In the genomic region with DNA sequence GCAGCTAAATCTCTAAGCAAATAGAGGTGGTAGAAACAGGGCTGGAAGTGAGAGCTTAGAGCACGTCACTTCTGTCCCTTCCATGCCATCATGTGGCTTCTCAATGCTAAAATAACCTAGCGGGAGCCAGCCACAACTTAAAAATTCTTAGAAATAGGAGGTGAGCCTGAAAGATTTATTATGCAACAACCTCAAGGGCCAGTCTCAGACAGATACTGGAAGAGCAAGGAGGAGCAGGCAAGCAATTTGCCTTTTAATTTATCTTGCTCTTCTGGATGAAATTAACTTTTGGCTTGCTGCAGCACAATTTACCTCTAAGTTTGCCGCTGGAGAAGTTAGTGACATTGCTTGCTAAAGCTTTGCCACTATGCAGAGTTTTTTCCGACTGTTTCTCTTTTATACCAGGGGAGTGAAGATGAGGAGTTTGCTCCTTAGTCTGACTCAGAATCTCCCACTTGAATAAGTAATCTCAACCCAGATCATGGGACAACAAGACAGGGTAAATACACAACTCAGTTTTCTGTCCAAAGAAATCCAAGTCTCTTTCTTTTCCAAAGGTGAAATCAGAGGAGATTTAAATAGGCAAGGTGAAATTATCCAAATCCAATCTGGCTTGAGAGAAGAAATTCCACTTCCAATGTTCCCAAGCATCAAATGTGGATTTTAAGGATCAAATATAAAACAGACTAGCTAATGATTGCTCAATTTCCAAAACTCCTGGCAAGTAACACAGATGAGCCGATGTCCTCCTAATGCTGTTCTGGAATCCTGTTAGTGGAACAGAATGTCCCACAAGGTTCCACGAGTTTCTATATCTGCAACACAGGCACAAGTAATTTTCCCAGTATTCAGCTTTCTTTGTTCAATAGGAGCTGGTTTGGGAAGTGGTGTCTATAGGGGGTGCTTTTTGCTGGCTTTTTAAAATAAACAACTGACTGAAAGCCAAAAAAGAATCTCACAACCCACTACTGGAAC, we compare ENCODE assay signal across 26 cellular contexts.
DNase-seq lines count a peak whose midpoint lies in the region; ATAC-seq and TF ChIP-seq lines count a peak whose summit lies in the region.
"Had no signal": no experiment of that assay in that cellular context is flagged by ENCODE, and none has a peak within 500 bp of the region (broad histone marks: within the 10 kb centered on the region; RNA-seq: fewer than 3 reads in every experiment).

No MANE protein-coding gene starts in this region.

- H3K27me3 ChIP-seq in psoas muscle (ENCODE audit: insufficient read depth in 3 of 3, low read length in 2 of 3) (no peaks in the 10 kb centered on the region), tibial nerve (no peaks in the 10 kb centered on the region)
- H3K27me3 ChIP-seq: BLaER1, SJCRH30 had no signal

- TF ChIP-seq POLR2A in tibial nerve (IDR thresholded peaks at IDR 0.05), result no peak

- no peak overlapping the region for H3K4me3 ChIP-seq in psoas muscle
- H3K4me3 ChIP-seq in tibial nerve, result no peak overlapping the region
- H3K4me3 ChIP-seq: BLaER1, cardiac muscle cell, K562, SJCRH30 had no signal

- H3K36me3 ChIP-seq in psoas muscle (ENCODE audit: insufficient read depth in 1 of 2, low read depth in 1 of 2), result no peaks in the 10 kb centered on the region
- H3K36me3 ChIP-seq in tibial nerve, result no peaks in the 10 kb centered on the region
- H3K36me3 ChIP-seq: BLaER1, cardiac muscle cell, SJCRH30 had no signal

- intact Hi-C loops in Right ventricle myocardium superior (cut with DNase I), result no loop called here
- intact Hi-C loops in psoas muscle (cut with DNase I), result no loop called here

- H3K9me3 ChIP-seq in psoas muscle, result no peaks in the 10 kb centered on the region
- H3K9me3 ChIP-seq in tibial nerve, result no peaks in the 10 kb centered on the region
- H3K9me3 ChIP-seq: BLaER1, SJCRH30 had no signal

- peak; percentile 41 to 89 for TF ChIP-seq EP300 in tibial nerve (IDR thresholded peaks at IDR 0.05)

- peaks cover 4% of the 10 kb centered on the region for H3K4me1 ChIP-seq in psoas muscle
- no peaks in the 10 kb centered on the region for H3K4me1 ChIP-seq in tibial nerve

- H3K27ac ChIP-seq in angular gyrus (ENCODE audit: low read depth, low read length) (peak overlapping the region; percentile 20), psoas muscle (no peak overlapping the region), tibial nerve (peak overlapping the region; percentile 58 to 79 (median 68))
- H3K27ac ChIP-seq: BLaER1, cardiac muscle cell, SJCRH30 had no signal

- 33 to 43% (median 41%) methylated on average over 6 of the region's 6 CpGs for WGBS in psoas muscle, 3 donors
- 65 to 81% methylated on average over 6 of the region's 6 CpGs for WGBS in tibial nerve, 2 donors

- ATAC-seq in Right ventricle myocardium superior (ENCODE audit: poor library complexity) (peak; percentile 92), psoas muscle (peak in 3 of 4 donors; percentile 76 to 89 (median 81))
- ATAC-seq: activated CD8-positive, alpha-beta T cell treated with anti-CD3 and anti-CD28 coated beads for 36 hours; K562; natural killer cell; Panc1; stimulated activated naive CD8-positive, alpha-beta T cell treated with anti-CD3 and anti-CD28 coated beads, Interleukin-15, Interleukin-2, amounts not matched to agents 100 U/mL and 50 U/mL, for 24 hours; T-cell had no signal

- no peak for TF ChIP-seq CTCF in psoas muscle (IDR thresholded peaks at IDR 0.05)
- no peak for TF ChIP-seq CTCF in tibial nerve (IDR thresholded peaks at IDR 0.05)

- DNase-seq in Right ventricle myocardium superior (no peak), psoas muscle (no peak), tibial nerve (ENCODE audit: low spot score in 2 of 2) (peak in 1 of 2 donors; percentile 64), H4 (ENCODE audit: low spot score) (no peak), activated T-cell treated with anti-CD3 and anti-CD28 coated beads for 4 hours (no peak), CD1c-positive myeloid dendritic cell (ENCODE audit: extremely low spot score) (no peak), germinal center (ENCODE audit: low spot score) (no peak)
- DNase-seq: activated CD8-positive, alpha-beta T cell treated with anti-CD3 and anti-CD28 coated beads for 36 hours; activated gamma-delta T cell treated with Interleukin-2 at 50 U/mL for 16 hours; COR-L47; dermis blood vessel endothelial cell; DMS79; GF-D8; HFFc6; MM.1S; natural killer cell; NCI-H146; NCI-H524; SJCRH30; stimulated activated naive CD8-positive, alpha-beta T cell treated with anti-CD3 and anti-CD28 coated beads, Interleukin-15, Interleukin-2, amounts not matched to agents 100 U/mL and 50 U/mL, for 24 hours; T-cell had no signal
